8 cellular contexts compared by ENCODE assay signal in the genomic region with DNA sequence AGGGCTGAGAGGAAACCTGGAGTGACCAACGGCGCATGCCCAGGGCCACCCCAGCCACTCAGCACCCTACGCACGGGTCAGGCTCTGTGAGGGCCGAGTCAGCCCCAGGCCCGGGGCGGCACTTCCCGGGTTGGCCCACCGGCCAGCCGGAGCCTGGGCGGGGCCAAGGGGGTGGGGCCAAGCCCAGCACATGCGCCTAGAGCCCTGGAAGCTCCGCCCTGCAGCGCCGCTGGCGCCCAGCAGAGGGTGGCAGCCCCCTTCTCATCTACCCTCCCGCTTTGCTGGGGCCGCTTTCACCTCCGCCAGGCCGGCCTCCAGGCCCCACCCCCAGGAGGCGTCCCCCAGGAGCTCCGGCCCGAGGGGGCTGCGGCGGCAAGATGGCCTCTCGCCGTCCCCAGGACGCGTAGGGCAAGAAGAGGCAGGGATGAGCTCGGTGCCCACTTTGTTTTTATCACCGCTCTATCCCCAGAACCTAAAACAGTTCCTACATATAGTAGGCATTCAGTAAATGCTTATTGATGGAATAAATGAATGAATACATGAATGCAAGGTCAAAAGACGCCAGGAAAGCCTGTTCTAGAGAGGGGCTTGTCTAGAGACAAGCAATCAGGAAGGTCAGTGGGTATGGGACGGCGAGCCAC. TPM values are rescaled to one million over a fixed set of nuclear protein-coding genes. Genes with fewer than 3 reads are reported as not detected.
A peak's percentile ranks its signal among the peaks of the same experiment; 100 is the strongest.
DNase-seq lines count a peak whose midpoint lies in the region; ATAC-seq, FAIRE-seq and TF ChIP-seq lines count a peak whose summit lies in the region.

No MANE protein-coding gene starts in this region.

- peak; percentile 94 for TF ChIP-seq CTCF in GM10248 (IDR thresholded peaks at IDR 0.05; ENCODE audit: control extremely low read depth, extremely low read depth, low read depth, missing control alignments)
- TF ChIP-seq CTCF in HFF-Myc (IDR thresholded peaks at IDR 0.05; ENCODE audit: low read depth, low read length, missing control alignments) = peak; percentile 89
- TF ChIP-seq CTCF in pancreas (IDR thresholded peaks at IDR 0.05) = peak; percentile 87 to 96 (median 96)
- peak; percentile 74 to 99 (median 88) for TF ChIP-seq CTCF in thyroid gland (IDR thresholded peaks at IDR 0.05)

- no peaks in the 10 kb centered on the region for H3K27me3 Mint-ChIP-seq in activated naive CD8-positive, alpha-beta T cell

- peak overlapping the region; percentile 81 for H3K4me3 Mint-ChIP-seq in activated naive CD8-positive, alpha-beta T cell

- intact Hi-C loops in Right ventricle myocardium inferior (cut with DNase I) (loop anchor here (1.0 to 10.0 kb wide), 4 partner anchors 30 to 216 kb away; partner anchors contain the start of gene NUFIP2), pancreas (cut with DNase I) (loop anchor here in 2 of 3 donors (5.0 to 10.0 kb wide), 3 partner anchors 33 to 136 kb away; partner anchors contain the start of gene MYO18A (in 1 of the 2)), thyroid gland (cut with DNase I) (loop anchor here (5.0 kb wide), 3 partner anchors 33 to 143 kb away; partner anchors contain the start of genes MYO18A and NUFIP2)

- H3K27me3 ChIP-seq in pancreas = no peaks in the 10 kb centered on the region
- no peaks in the 10 kb centered on the region for H3K27me3 ChIP-seq in thyroid gland

- DNase-seq in GM10248 (ENCODE audit: extremely low spot score) (peak; percentile 94), HFF-Myc (ENCODE audit: extremely low read depth, low read depth) (no peak), NAMALWA (ENCODE audit: low spot score) (peak; percentile 95), Right ventricle myocardium inferior (ENCODE audit: missing footprints) (peak; percentile 96), pancreas (peak; percentile 89 to 97 (median 95)), thyroid gland (peak; percentile 94)

- peak overlapping the region; percentile 86 for H3K27ac Mint-ChIP-seq in activated naive CD8-positive, alpha-beta T cell

- H3K36me3 Mint-ChIP-seq in activated naive CD8-positive, alpha-beta T cell = no peaks in the 10 kb centered on the region

- peak overlapping the region; percentile 42 to 77 (median 64) for H3K27ac ChIP-seq in pancreas
- peak overlapping the region; percentile 69 to 83 (median 82) for H3K27ac ChIP-seq in thyroid gland

- H3K9me3 ChIP-seq in pancreas (no peaks in the 10 kb centered on the region), thyroid gland (no peaks in the 10 kb centered on the region)

- no peaks in the 10 kb centered on the region for H3K9me3 Mint-ChIP-seq in activated naive CD8-positive, alpha-beta T cell (ENCODE audit: low read depth)

- FAIRE-seq in pancreas (lab: Jason Lieb, UNC) = no peak

- H3K4me1 ChIP-seq in pancreas = peaks cover 8 to 33% (median 8%) of the 10 kb centered on the region in 3 donors
- peaks cover 17 to 53% of the 10 kb centered on the region in 2 donors for H3K4me1 ChIP-seq in thyroid gland

- H3K4me1 Mint-ChIP-seq in activated naive CD8-positive, alpha-beta T cell (ENCODE audit: low read depth) = peaks cover 39% of the 10 kb centered on the region

- POLR2A ChIA-PET in GM10248 (lab: Yijun Ruan, JAX) = interaction anchor here (0.6 to 1.5 kb wide), 7 partner anchors 9 to 424 kb away, joined by 3 to 9 read pairs (median 6); partner anchors contain the start of gene NUFIP2

- 6% methylated on average over 33 to 34 of the region's 34 CpGs for WGBS in pancreas, 2 donors
- WGBS in thyroid gland, 2 donors = 8 to 10% methylated on average over 21 to 31 of the region's 34 CpGs

- H3K4me3 ChIP-seq in HFF-Myc (replicated peaks; ENCODE audit: low read depth, low read length) = peak overlapping the region; percentile 32
- peak overlapping the region in 3 of 4 donors; percentile 33 to 49 (median 36) for H3K4me3 ChIP-seq in pancreas
- peak overlapping the region in 2 of 3 donors; percentile 34 to 47 for H3K4me3 ChIP-seq in thyroid gland (replicated peaks in 1 of 3)

- CTCF ChIA-PET in GM10248 (lab: Yijun Ruan, JAX) = interaction anchor here (0.6 to 11.9 kb wide), 59 partner anchors 9 to 773 kb away, joined by 3 to 298 read pairs (median 4); partner anchors contain the start of genes MYO18A and NUFIP2

- H3K36me3 ChIP-seq in pancreas (no peaks in the 10 kb centered on the region), thyroid gland (no peaks in the 10 kb centered on the region)

- ATAC-seq in SK-N-SH treated with all-trans-retinoic acid at 6 μM for 48 hours (peak; percentile 97), Right ventricle myocardium inferior (peak; percentile 97), pancreas (peak; percentile 95 to 98 (median 96))

- TF ChIP-seq POLR2A in thyroid gland (IDR thresholded peaks at IDR 0.05) = peak in 1 of 2 donors; percentile 58

TF ChIP-seq in SK-N-SH treated with all-trans-retinoic acid at 6 μM for 48 hours, 23 proteins besides CTCF, POLR2A, EP300 and RAD21:
- TF ChIP-seq PATZ1 (CRISPR knock-in tag; IDR thresholded peaks at IDR 0.05; ENCODE audit: borderline replicate concordance) = peak; percentile 45; the same call in 1 of the 2 replicates
- no peak for TF ChIP-seq ZFP30 (CRISPR knock-in tag; IDR thresholded peaks at IDR 0.05)
- no peak for TF ChIP-seq TSHZ2 (CRISPR knock-in tag; IDR thresholded peaks at IDR 0.05)
- peak; percentile 61; the same call in 1 of the 2 replicates for TF ChIP-seq ZNF70 (CRISPR knock-in tag; IDR thresholded peaks at IDR 0.05)
- TF ChIP-seq ESRRG (CRISPR knock-in tag; IDR thresholded peaks at IDR 0.05) = no peak

RNA-seq across cellular contexts. Expression of gene MYO18A, which starts 31.3 kb away (rescaled TPM):
- 373 TPM for total RNA-seq in Right ventricle myocardium inferior
- 10 to 100 TPM; 21.3 to 47.0 (median 28.9) TPM for total RNA-seq in pancreas
- 10 to 100 TPM; 48.2 to 85.3 TPM for polyA plus RNA-seq in pancreas
- total RNA-seq in thyroid gland = 10 to 100 TPM; 32.1 to 49.8 (median 40.6) TPM
